8 cellular contexts compared by ENCODE assay signal in genomic region chr4:77618383-77619241, GRCh38. TPM values are rescaled to one million over a fixed set of nuclear protein-coding genes. Genes with fewer than 3 reads are reported as not detected.
DNase-seq lines count a peak whose midpoint lies in the region; ATAC-seq, FAIRE-seq and TF ChIP-seq lines count a peak whose summit lies in the region.

No MANE protein-coding gene starts in this region.

- TF ChIP-seq CTCF in AG09309 (IDR thresholded peaks at IDR 0.05; ENCODE audit: control insufficient read depth, insufficient read depth, low read depth, low read length, missing control alignments) = peak; percentile 87
- peak; percentile 76 for TF ChIP-seq CTCF in WTC11 (IDR thresholded peaks at IDR 0.05)
- TF ChIP-seq CTCF in bronchial epithelial cell (IDR thresholded peaks at IDR 0.05; ENCODE audit: insufficient read depth, low read length, severe bottlenecking) = peak; percentile 82
- TF ChIP-seq CTCF in kidney epithelial cell (IDR thresholded peaks at IDR 0.05; ENCODE audit: insufficient read depth, low read length, poor library complexity, severe bottlenecking) = peak; percentile 84

- H3K27me3 ChIP-seq in bronchial epithelial cell (ENCODE audit: control insufficient read depth, insufficient read depth, low read length) (no peaks in the 10 kb centered on the region), kidney epithelial cell (ENCODE audit: control insufficient read depth, insufficient read depth, low read length) (no peaks in the 10 kb centered on the region)

- no peak overlapping the region for H3K27ac Mint-ChIP-seq in WTC11

- H3K4me3 Mint-ChIP-seq in WTC11 = no peak overlapping the region

- H3K27me3 Mint-ChIP-seq in WTC11 (ENCODE audit: low read depth) = no peaks in the 10 kb centered on the region

- H3K9me3 Mint-ChIP-seq in WTC11 = no peaks in the 10 kb centered on the region; the same call in 1 of the 2 replicates

- H3K36me3 Mint-ChIP-seq in WTC11 = no peaks in the 10 kb centered on the region

- DNase-seq in AG09309 (ENCODE audit: low read depth) = peak; percentile 27
- DNase-seq in NCI-H2196 (lab: John Stamatoyannopoulos, UW; ENCODE audit: unreplicated experiment) = peak; percentile 70
- peak; percentile 79 for DNase-seq in WTC11 (ENCODE audit: low spot score)
- DNase-seq in bronchial epithelial cell (ENCODE audit: low read depth) = peak; percentile 72
- DNase-seq in kidney epithelial cell (ENCODE audit: low read depth) = peak; percentile 45
- peak; percentile 60 to 64 for DNase-seq in stimulated activated CD4-positive, alpha-beta T cell treated with anti-CD3 and anti-CD28 coated beads, Interleukin-2, amount 100 ng/mL, for 48 hours

- no peak overlapping the region for H3K4me3 ChIP-seq in AG09309 (ENCODE audit: control insufficient read depth, low read depth, low read length)
- H3K4me3 ChIP-seq in bronchial epithelial cell (ENCODE audit: low read depth, low read length) = no peak overlapping the region
- H3K4me3 ChIP-seq in kidney epithelial cell (ENCODE audit: low read depth, low read length) = no peak overlapping the region

- ATAC-seq in GM18873 (IDR thresholded peaks at IDR 0.05; ENCODE audit: low FRiP score, unreplicated experiment) = peak; percentile 72
- ATAC-seq in HG03097 (IDR thresholded peaks at IDR 0.05; ENCODE audit: low FRiP score, unreplicated experiment) = peak; percentile 76
- ATAC-seq in WTC11 = peak; percentile 99

- peak; percentile 99 for FAIRE-seq in bronchial epithelial cell (lab: Jason Lieb, UNC)

- CTCF ChIA-PET in WTC11 (lab: Charles Lee) = interaction anchor here (1.1 to 2.0 kb wide), 6 partner anchors 13 to 186 kb away, joined by 3 to 6 read pairs (median 6); partner anchors contain the start of gene CXCL13

- H3K36me3 ChIP-seq in bronchial epithelial cell (ENCODE audit: control insufficient read depth, insufficient read depth, low read length) (no peaks in the 10 kb centered on the region), kidney epithelial cell (ENCODE audit: control insufficient read depth, insufficient read depth, low read length) (no peaks in the 10 kb centered on the region)

- H3K4me1 Mint-ChIP-seq in WTC11 = peaks cover 8% of the 10 kb centered on the region

- POLR2A ChIA-PET in WTC11 (lab: Charles Lee) = no interaction called here

TF ChIP-seq in WTC11, 78 proteins besides CTCF, POLR2A, EP300 and RAD21:
- TF ChIP-seq SMAD4 (CRISPR knock-in tag; IDR thresholded peaks at IDR 0.05) (no peak), JUN (CRISPR knock-in tag; IDR thresholded peaks at IDR 0.05) (no peak), OVOL2 (CRISPR knock-in tag; IDR thresholded peaks at IDR 0.05; ENCODE audit: borderline replicate concordance) (no peak), FOXK1 (CRISPR knock-in tag; IDR thresholded peaks at IDR 0.05) (no peak), RORB (CRISPR knock-in tag; IDR thresholded peaks at IDR 0.05) (no peak), CREM (CRISPR knock-in tag; IDR thresholded peaks at IDR 0.05) (no peak), ZSCAN18 (CRISPR knock-in tag; IDR thresholded peaks at IDR 0.05) (no peak), PRDM15 (CRISPR knock-in tag; IDR thresholded peaks at IDR 0.05) (no peak), CBFB (CRISPR knock-in tag; IDR thresholded peaks at IDR 0.05; ENCODE audit: low read depth) (no peak), NFATC4 (CRISPR knock-in tag; IDR thresholded peaks at IDR 0.05) (no peak), IRF1 (CRISPR knock-in tag; IDR thresholded peaks at IDR 0.05) (no peak), ZNF121 (CRISPR knock-in tag; IDR thresholded peaks at IDR 0.05) (no peak), GRHL2 (CRISPR knock-in tag; IDR thresholded peaks at IDR 0.05; ENCODE audit: insufficient replicate concordance, severe bottlenecking) (no peak), NFYB (CRISPR knock-in tag; conservative IDR thresholded peaks at IDR 0.05; ENCODE audit: low read depth) (no peak), EMX1 (CRISPR knock-in tag; IDR thresholded peaks at IDR 0.05) (no peak), ZBTB21 (CRISPR knock-in tag; IDR thresholded peaks at IDR 0.05; ENCODE audit: borderline replicate concordance) (no peak)

RNA-seq across cellular contexts. Expression of gene CXCL13, which starts 13.0 kb away (rescaled TPM):
- not detected in 3 replicates for total RNA-seq in WTC11 (2021)
- not detected in 2 replicates for total RNA-seq in bronchial epithelial cell
- not detected in 2 replicates for total RNA-seq in kidney epithelial cell

Comparison
In these comparisons a context has a peak if more than half of its experiments do, and no peak if none do; other contexts are left out.
1. DNase-seq: peak in every context shown above with its lines; median percentile 79 in WTC11; 72 in bronchial epithelial cell; 70 in NCI-H2196; 62 in stimulated activated CD4-positive, alpha-beta T cell treated with anti-CD3 and anti-CD28 coated beads, Interleukin-2, amount 100 ng/mL, for 48 hours; 45 in kidney epithelial cell; 27 in AG09309.